ENCODE assay signal across 9 cellular contexts in the genomic region with DNA sequence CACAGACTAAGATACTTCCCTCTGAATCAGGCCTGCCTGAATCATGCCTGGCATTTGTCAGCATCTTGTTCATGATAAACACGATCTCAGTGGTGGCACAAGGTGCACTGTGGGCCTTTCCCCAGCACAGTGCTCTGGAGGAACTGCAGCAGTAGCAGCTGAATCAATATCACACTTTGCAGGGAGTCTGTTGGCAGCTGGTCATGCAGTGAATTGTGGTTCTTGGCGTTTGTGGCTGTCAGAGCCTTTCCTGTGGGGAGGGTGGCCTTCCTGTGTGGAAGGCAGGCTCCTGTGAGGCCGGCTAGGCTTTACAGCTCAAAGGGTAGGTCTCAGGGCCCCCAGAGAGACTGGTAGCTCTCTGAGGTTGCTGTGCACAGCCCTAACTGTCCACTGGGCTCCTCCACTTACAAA. TPM values are rescaled to one million over a fixed set of nuclear protein-coding genes. Genes with fewer than 3 reads are reported as not detected.
DNase-seq lines count a peak whose midpoint lies in the region; ATAC-seq and TF ChIP-seq lines count a peak whose summit lies in the region.
"Had no signal": no experiment of that assay in that cellular context is flagged by ENCODE, and none has a peak within 500 bp of the region (broad histone marks: within the 10 kb centered on the region; RNA-seq: fewer than 3 reads in every experiment).

No MANE protein-coding gene starts in this region.

- H3K36me3 Mint-ChIP-seq in CD14-positive monocyte: no peaks in the 10 kb centered on the region

- TF ChIP-seq CTCF in CD14-positive monocyte (IDR thresholded peaks at IDR 0.05): no peak
- no peak for TF ChIP-seq CTCF in spleen (IDR thresholded peaks at IDR 0.05 in 8 of 11, conservative IDR thresholded peaks at IDR 0.05 in 3 of 11)

- H3K27me3 Mint-ChIP-seq in CD14-positive monocyte (ENCODE audit: low read depth in 3 of 3): peaks cover 8 to 15% (median 12%) of the 10 kb centered on the region in 3 donors

- TF ChIP-seq POLR2A in spleen (IDR thresholded peaks at IDR 0.05): no peak

- H3K4me3 Mint-ChIP-seq in CD14-positive monocyte: peak overlapping the region in 1 of 2 donors; percentile 18

- H3K9me3 ChIP-seq in KOPT-K1 (ENCODE audit: insufficient read depth, low read length, poor library complexity, severe bottlenecking) (no peaks in the 10 kb centered on the region), spleen (no peaks in the 10 kb centered on the region)
- H3K9me3 ChIP-seq: adrenal gland had no signal

- peak overlapping the region; percentile 27 for H3K27ac ChIP-seq in KOPT-K1 (ENCODE audit: low read depth, low read length, poor library complexity, severe bottlenecking)
- no peak overlapping the region for H3K27ac ChIP-seq in spleen
- H3K27ac ChIP-seq: adrenal gland had no signal

- H3K27ac Mint-ChIP-seq in CD14-positive monocyte: peak overlapping the region in 1 of 7 donors; percentile 70

- no peak overlapping the region for H3K4me3 ChIP-seq in spleen
- H3K4me3 ChIP-seq: adrenal gland had no signal

- H3K4me1 ChIP-seq in spleen: peaks cover 6 to 57% (median 19%) of the 10 kb centered on the region in 6 donors

- peaks cover 27% of the 10 kb centered on the region for H3K4me1 Mint-ChIP-seq in CD14-positive monocyte

- DNase-seq in CD14-positive monocyte (ENCODE audit: low spot score) (peak; percentile 65), left lobe of liver (ENCODE audit: low spot score) (no peak), spleen (no peak), midbrain (lab: John Stamatoyannopoulos, UW) (no peak)
- no peak for DNase-seq in activated CD8-positive, alpha-beta memory T cell treated with anti-CD3 and anti-CD28 coated beads, Interleukin-2, amount 50 U/mL, for 48 hours

- no peaks in the 10 kb centered on the region for H3K36me3 ChIP-seq in KOPT-K1 (ENCODE audit: insufficient read depth, low read length)
- H3K36me3 ChIP-seq in spleen: no peaks in the 10 kb centered on the region
- H3K36me3 ChIP-seq: adrenal gland had no signal

- 8 to 24% (median 15%) methylated on average over 3 of the region's 3 CpGs for WGBS in spleen, 5 donors

- H3K27me3 ChIP-seq in spleen (replicated peaks in 1 of 7): peaks cover 0 to 27% (median 0%) of the 10 kb centered on the region in 7 donors
- H3K27me3 ChIP-seq: adrenal gland had no signal

- H3K9me3 Mint-ChIP-seq in CD14-positive monocyte: peaks cover 0 to 4% (median 0%) of the 10 kb centered on the region in 7 donors

- intact Hi-C loops in CD14-positive monocyte (cut with micrococcal nuclease) (no loop called here), spleen (cut with DNase I; ENCODE audit: low total_unique reads) (no loop called here)

- ATAC-seq in SK-N-SH treated with all-trans-retinoic acid at 6 μM for 48 hours (peak; percentile 10; the same call in 2 of the 3 replicates), left lobe of liver (peak; percentile 74), GM18870 (IDR thresholded peaks at IDR 0.05; ENCODE audit: unreplicated experiment) (no peak)

TF ChIP-seq in SK-N-SH treated with all-trans-retinoic acid at 6 μM for 48 hours, 23 proteins besides CTCF, POLR2A, EP300 and RAD21:
- TF ChIP-seq, protein P1, sequence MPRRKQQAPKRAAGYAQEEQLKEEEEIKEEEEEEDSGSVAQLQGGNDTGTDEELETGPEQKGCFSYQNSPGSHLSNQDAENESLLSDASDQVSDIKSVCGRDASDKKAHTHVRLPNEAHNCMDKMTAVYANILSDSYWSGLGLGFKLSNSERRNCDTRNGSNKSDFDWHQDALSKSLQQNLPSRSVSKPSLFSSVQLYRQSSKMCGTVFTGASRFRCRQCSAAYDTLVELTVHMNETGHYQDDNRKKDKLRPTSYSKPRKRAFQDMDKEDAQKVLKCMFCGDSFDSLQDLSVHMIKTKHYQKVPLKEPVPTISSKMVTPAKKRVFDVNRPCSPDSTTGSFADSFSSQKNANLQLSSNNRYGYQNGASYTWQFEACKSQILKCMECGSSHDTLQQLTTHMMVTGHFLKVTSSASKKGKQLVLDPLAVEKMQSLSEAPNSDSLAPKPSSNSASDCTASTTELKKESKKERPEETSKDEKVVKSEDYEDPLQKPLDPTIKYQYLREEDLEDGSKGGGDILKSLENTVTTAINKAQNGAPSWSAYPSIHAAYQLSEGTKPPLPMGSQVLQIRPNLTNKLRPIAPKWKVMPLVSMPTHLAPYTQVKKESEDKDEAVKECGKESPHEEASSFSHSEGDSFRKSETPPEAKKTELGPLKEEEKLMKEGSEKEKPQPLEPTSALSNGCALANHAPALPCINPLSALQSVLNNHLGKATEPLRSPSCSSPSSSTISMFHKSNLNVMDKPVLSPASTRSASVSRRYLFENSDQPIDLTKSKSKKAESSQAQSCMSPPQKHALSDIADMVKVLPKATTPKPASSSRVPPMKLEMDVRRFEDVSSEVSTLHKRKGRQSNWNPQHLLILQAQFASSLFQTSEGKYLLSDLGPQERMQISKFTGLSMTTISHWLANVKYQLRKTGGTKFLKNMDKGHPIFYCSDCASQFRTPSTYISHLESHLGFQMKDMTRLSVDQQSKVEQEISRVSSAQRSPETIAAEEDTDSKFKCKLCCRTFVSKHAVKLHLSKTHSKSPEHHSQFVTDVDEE (CRISPR knock-in tag; IDR thresholded peaks at IDR 0.05): peak; percentile 58; the same call in 1 of the 2 replicates
- TF ChIP-seq CREB5 (CRISPR knock-in tag; IDR thresholded peaks at IDR 0.05; ENCODE audit: low read depth): no peak
TF ChIP-seq in SK-N-SH treated with all-trans-retinoic acid at 6 μM for 48 hours: peak in this region for 1.

RNA-seq across cellular contexts. Expression of gene TLE3, which starts 54.4 kb away (rescaled TPM):
- polyA plus RNA-seq in CD14-positive monocyte: 10 to 100 TPM; 12.8 to 23.6 TPM
- total RNA-seq in left lobe of liver: 7.0 TPM
- total RNA-seq in spleen: 100 to 1,000 TPM in 5 of 7 donors, 10 to 100 TPM in 2; 81.7 to 141 (median 121) TPM
- polyA plus RNA-seq in spleen: 10 to 100 TPM; 23.7 to 41.0 (median 29.2) TPM

Comparison
In these comparisons a context has a peak if more than half of its experiments do, and no peak if none do; other contexts are left out.
1. RNA of gene TLE3, which starts 54.4 kb away (total RNA-seq): 81.7 to 141 TPM in spleen; 7.0 TPM in left lobe of liver (single experiment); every median in the first group is over 10 times any median in the second.